9 cellular contexts compared by ENCODE assay signal in genomic region chr3:172137287-172138030, GRCh38.
DNase-seq lines count a peak whose midpoint lies in the region; ATAC-seq and TF ChIP-seq lines count a peak whose summit lies in the region.
"Had no signal": no experiment of that assay in that cellular context is flagged by ENCODE, and none has a peak within 500 bp of the region (broad histone marks: within the 10 kb centered on the region; RNA-seq: fewer than 3 reads in every experiment).

No MANE protein-coding gene starts in this region.

- no peak overlapping the region for H3K4me3 ChIP-seq in HL-60 (replicated peaks; ENCODE audit: insufficient read depth, low read length)
- no peak overlapping the region for H3K4me3 ChIP-seq in ascending aorta
- H3K4me3 ChIP-seq in right cardiac atrium (ENCODE audit: low read length): no peak overlapping the region
- H3K4me3 ChIP-seq in smooth muscle cell: no peak overlapping the region

- peak overlapping the region; percentile 83 for H3K9ac ChIP-seq in smooth muscle cell (ENCODE audit: low read depth)

- H2AFZ ChIP-seq in smooth muscle cell (ENCODE audit: low read depth): no peak overlapping the region

- H3K36me3 ChIP-seq in ascending aorta: peaks cover 0 to 4% of the 10 kb centered on the region in 2 donors
- H3K36me3 ChIP-seq in smooth muscle cell (ENCODE audit: low read depth): no peaks in the 10 kb centered on the region

- H3K4me2 ChIP-seq in smooth muscle cell: peak overlapping the region; percentile 78

- peak overlapping the region; percentile 98 for H3K27ac ChIP-seq in HL-60 (replicated peaks)
- H3K27ac ChIP-seq in ascending aorta: peak overlapping the region; percentile 65 to 77
- H3K27ac ChIP-seq in right cardiac atrium (ENCODE audit: low read length): peak overlapping the region; percentile 85
- H3K27ac ChIP-seq in smooth muscle cell (ENCODE audit: low read depth): peak overlapping the region; percentile 99

- H3K27me3 ChIP-seq in HL-60 (ENCODE audit: insufficient read depth, poor library complexity, severe bottlenecking): no peaks in the 10 kb centered on the region
- H3K27me3 ChIP-seq in ascending aorta: no peaks in the 10 kb centered on the region
- H3K27me3 ChIP-seq in right cardiac atrium (ENCODE audit: control insufficient read depth, insufficient read depth): no peaks in the 10 kb centered on the region
- H3K27me3 ChIP-seq in smooth muscle cell (ENCODE audit: low read depth): no peaks in the 10 kb centered on the region

- H3K9me3 ChIP-seq in ascending aorta (no peaks in the 10 kb centered on the region), right cardiac atrium (ENCODE audit: control insufficient read depth, low read length) (no peaks in the 10 kb centered on the region), smooth muscle cell (replicated peaks; ENCODE audit: low read depth) (no peaks in the 10 kb centered on the region)

- peak; percentile 6 to 29 for ATAC-seq in right cardiac atrium
- ATAC-seq in activated CD4-positive, CD25-positive, alpha-beta regulatory T cell treated with anti-CD3 and anti-CD28 coated beads, Interleukin-2, amount 50 U/mL, for 24 hours: no peak

- DNase-seq in HL-60 (ENCODE audit: low read depth in 1 of 2, low spot score in 1 of 2): no peak
- DNase-seq in ascending aorta (ENCODE audit: low spot score in 2 of 2): no peak
- no peak for DNase-seq in right cardiac atrium
- DNase-seq in smooth muscle cell (lab: John Stamatoyannopoulos, UW; ENCODE audit: unreplicated experiment): no peak
- no peak for DNase-seq in NCI-H2196 treated with DMSO at 0.1 percent for 48 hours (lab: John Stamatoyannopoulos, UW; ENCODE audit: unreplicated experiment)
- no peak for DNase-seq in amniotic stem cell (lab: John Stamatoyannopoulos, UW)
- no peak for DNase-seq in NCI-H345 treated with DMSO at 0.1 percent for 48 hours (lab: John Stamatoyannopoulos, UW; ENCODE audit: unreplicated experiment)
- DNase-seq: activated B cell treated with CpG ODN at 0.5 μM for 24 hours had no signal

- WGBS in right cardiac atrium: 18% methylated on average over 2 of the region's 2 CpGs
- 32% methylated on average over 2 of the region's 2 CpGs for WGBS in smooth muscle cell (ENCODE audit: low lambda C conversion rate)

- H3F3A ChIP-seq in smooth muscle cell (ENCODE audit: low read depth): peaks cover 74% of the 10 kb centered on the region

- intact Hi-C loops in ascending aorta (cut with DNase I) (no loop called here), right cardiac atrium (cut with DNase I) (no loop called here)

- no peak for TF ChIP-seq CTCF in HL-60 (IDR thresholded peaks at IDR 0.05; ENCODE audit: insufficient read depth, low read length)
- TF ChIP-seq CTCF in ascending aorta (IDR thresholded peaks at IDR 0.05): no peak
- no peak for TF ChIP-seq CTCF in smooth muscle cell (IDR thresholded peaks at IDR 0.05; ENCODE audit: borderline replicate concordance, insufficient read depth, poor library complexity, severe bottlenecking)

- peaks cover 93% of the 10 kb centered on the region for H3K79me2 ChIP-seq in smooth muscle cell (ENCODE audit: low read depth)

- H3K4me1 ChIP-seq in ascending aorta (peaks cover 11 to 51% of the 10 kb centered on the region in 2 donors), right cardiac atrium (ENCODE audit: control insufficient read depth, insufficient read depth, low read length) (peaks cover 28% of the 10 kb centered on the region), smooth muscle cell (ENCODE audit: low read depth) (peaks cover 76% of the 10 kb centered on the region)

- peaks cover 99% of the 10 kb centered on the region for H4K20me1 ChIP-seq in smooth muscle cell (ENCODE audit: low read depth)

Comparison
In these comparisons a context has a peak if more than half of its experiments do, and no peak if none do; other contexts are left out.
1. ATAC-seq: peak in right cardiac atrium (2 of 2); none in activated CD4-positive, CD25-positive, alpha-beta regulatory T cell treated with anti-CD3 and anti-CD28 coated beads, Interleukin-2, amount 50 U/mL, for 24 hours (0 of 2).
2. Peak in every context shown above with its lines, with median percentiles within 50 percentile points of each other: H3K27ac ChIP-seq.